ENCODE assay signal across 22 cellular contexts in genomic region chr5:179191506-179192184, GRCh38.
"Had no signal": no experiment of that assay in that cellular context is flagged by ENCODE, and none has a peak within 500 bp of the region (broad histone marks: within the 10 kb centered on the region; RNA-seq: fewer than 3 reads in every experiment).

No MANE protein-coding gene starts in this region.

- H3K27me3 ChIP-seq: pancreas, right lobe of liver, tibial nerve had no signal

- H3K36me3 ChIP-seq: heart left ventricle, pancreas, right lobe of liver, stomach, suprapubic skin, tibial nerve had no signal

- H3K9me3 ChIP-seq: heart left ventricle, pancreas, right lobe of liver, stomach, suprapubic skin, tibial nerve had no signal

- H3K4me1 ChIP-seq: pancreas, right lobe of liver, stomach had no signal

- H3K4me3 ChIP-seq: heart left ventricle, pancreas, right lobe of liver, stomach, suprapubic skin, tibial nerve had no signal

- DNase-seq: activated B cell treated with CpG ODN at 0.5 μM for 24 hours; activated CD4-positive, alpha-beta T cell treated with anti-CD3 and anti-CD28 coated beads for 4 hours; activated CD4-positive, alpha-beta T cell treated with anti-CD3 and anti-CD28 coated beads, Interleukin-2, amount 50 U/mL, for 48 hours; activated CD8-positive, alpha-beta memory T cell treated with anti-CD3 and anti-CD28 coated beads, Interleukin-2, amount 50 U/mL, for 48 hours; activated effector memory CD4-positive, alpha-beta T cell treated with Interleukin-2 at 50 U/mL for 16 hours; activated naive CD4-positive, alpha-beta T cell treated with anti-CD3 and anti-CD28 coated beads for 36 hours; activated T-cell treated with anti-CD3 and anti-CD28 coated beads, Interleukin-2, amount 50 U/mL, for 48 hours; anterior cingulate cortex; effector CD4-positive, alpha-beta T cell; islet precursor cell; left colon; naive thymus-derived CD8-positive, alpha-beta T cell; small intestine; stimulated activated CD4-positive, alpha-beta T cell treated with anti-CD3 and anti-CD28 coated beads, Interleukin-15, amount 100 ng/mL, for 24 hours; stomach; T-cell had no signal

- ATAC-seq: heart left ventricle; left colon; naive thymus-derived CD8-positive, alpha-beta T cell; pancreas; stimulated activated memory B cell treated with anti-CD40 and anti-IgM and Interleukin-4, amounts not matched to agents 10 μg/mL and 1 μg/mL and 100 μg/mL, for 72 hours; T-cell had no signal

- H3K27ac ChIP-seq: heart left ventricle, pancreas, right lobe of liver, stomach, suprapubic skin had no signal
